Comparison of ENCODE assay signal across 10 cellular contexts in the genomic region with DNA sequence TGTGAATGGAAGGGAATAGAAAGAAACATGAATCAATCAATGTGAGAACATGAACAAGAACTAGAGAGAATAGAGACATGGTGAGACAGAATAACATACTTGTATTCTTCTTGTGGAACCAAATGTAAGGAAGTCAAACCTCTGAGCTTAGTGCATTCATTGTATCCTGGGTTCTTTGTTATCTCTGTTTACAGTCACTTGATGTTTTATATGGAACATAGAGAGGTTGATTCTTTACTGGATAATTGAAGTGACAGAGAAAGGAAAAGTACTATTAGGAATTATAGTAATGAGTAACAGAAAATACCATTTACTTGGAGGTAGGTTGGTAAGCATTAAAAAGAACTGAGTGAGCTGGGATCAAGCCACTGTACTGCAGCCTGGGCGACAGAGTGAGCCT. TPM values are rescaled to one million over a fixed set of nuclear protein-coding genes. Genes with fewer than 3 reads are reported as not detected.
A peak's percentile ranks its signal among the peaks of the same experiment; 100 is the strongest.
DNase-seq lines count a peak whose midpoint lies in the region; ATAC-seq and TF ChIP-seq lines count a peak whose summit lies in the region.
"Had no signal": no experiment of that assay in that cellular context is flagged by ENCODE, and none has a peak within 500 bp of the region (broad histone marks: within the 10 kb centered on the region; RNA-seq: fewer than 3 reads in every experiment).

No MANE protein-coding gene starts in this region.

- H3K79me2 ChIP-seq in Karpas-422 (ENCODE audit: low read length): peaks cover 25% of the 10 kb centered on the region
- peaks cover 21% of the 10 kb centered on the region for H3K79me2 ChIP-seq in osteoblast (ENCODE audit: insufficient read depth, low read length)

- H3K4me3 ChIP-seq in Karpas-422 (ENCODE audit: low read length): no peak overlapping the region
- H3K4me3 ChIP-seq in osteoblast (ENCODE audit: insufficient read depth, low read length): no peak overlapping the region
- H3K4me3 ChIP-seq in uterus: no peak overlapping the region

- no peaks in the 10 kb centered on the region for H3K9me2 ChIP-seq in Karpas-422 (replicated peaks; ENCODE audit: insufficient read depth, low read length)

- CTCF ChIA-PET in activated CD8-positive, alpha-beta T cell treated with anti-CD3 and anti-CD28 coated beads, Interleukin-2, amount 10 ng/mL, durations not matched to agents 7 days and 5 days (lab: Charles Lee): interaction anchor here (1.2 to 6.4 kb wide), 25 partner anchors 9 to 199 kb away, joined by 5 to 123 read pairs (median 28); partner anchors contain the start of genes NINJ2 and RAD52

- no peaks in the 10 kb centered on the region for H3K27me3 ChIP-seq in Karpas-422 (ENCODE audit: low read length)
- H3K27me3 ChIP-seq in osteoblast (ENCODE audit: insufficient read depth, low read length): no peaks in the 10 kb centered on the region
- no peaks in the 10 kb centered on the region for H3K27me3 ChIP-seq in uterus

- H3K27ac Mint-ChIP-seq in activated CD8-positive, alpha-beta T cell treated with anti-CD3 and anti-CD28 coated beads, Interleukin-2, amount 10 ng/mL, durations not matched to agents 7 days and 5 days: peak overlapping the region; percentile 90

- H3K9me3 ChIP-seq in Karpas-422 (ENCODE audit: low read length) (no peaks in the 10 kb centered on the region), osteoblast (ENCODE audit: low read depth, low read length) (no peaks in the 10 kb centered on the region), uterus (no peaks in the 10 kb centered on the region)

- H3K36me3 ChIP-seq in Karpas-422 (ENCODE audit: insufficient read depth, low read length) (peaks cover 3% of the 10 kb centered on the region; the same call in 1 of the 2 replicates), osteoblast (ENCODE audit: insufficient read depth, low read length) (no peaks in the 10 kb centered on the region), uterus (no peaks in the 10 kb centered on the region)

- H4K20me1 ChIP-seq in Karpas-422 (ENCODE audit: insufficient read depth, low read depth, low read length) (peaks cover 18% of the 10 kb centered on the region), osteoblast (ENCODE audit: insufficient read depth, low read length) (peaks cover 18% of the 10 kb centered on the region)

- H3K4me3 Mint-ChIP-seq in activated CD8-positive, alpha-beta T cell treated with anti-CD3 and anti-CD28 coated beads, Interleukin-2, amount 10 ng/mL, durations not matched to agents 7 days and 5 days: no peak overlapping the region

- POLR2A ChIA-PET in activated CD8-positive, alpha-beta T cell treated with anti-CD3 and anti-CD28 coated beads, Interleukin-2, amount 10 ng/mL, durations not matched to agents 7 days and 5 days (lab: Charles Lee): interaction anchor here (1.0 to 5.6 kb wide), 11 partner anchors 11 to 174 kb away, joined by 5 to 57 read pairs (median 26); no protein-coding TSS in a partner anchor

- intact Hi-C loops in uterus (cut with DNase I; ENCODE audit: low total_unique reads): loop anchor here (5.0 to 10.0 kb wide), 3 partner anchors 65 to 178 kb away; no protein-coding TSS in a partner anchor

- H3K36me3 Mint-ChIP-seq in activated CD8-positive, alpha-beta T cell treated with anti-CD3 and anti-CD28 coated beads, Interleukin-2, amount 10 ng/mL, durations not matched to agents 7 days and 5 days (ENCODE audit: low read depth): peaks cover 16% of the 10 kb centered on the region

- 0 out of 2 replicates have a peak overlapping the region, but pooled peaks have one; percentile 35 for H2AFZ ChIP-seq in Karpas-422 (ENCODE audit: low read length)
- no peak overlapping the region for H2AFZ ChIP-seq in osteoblast (ENCODE audit: low read length)

- H3K4me2 ChIP-seq in Karpas-422 (ENCODE audit: low read depth, low read length, poor library complexity, severe bottlenecking) (peak overlapping the region; percentile 81), osteoblast (ENCODE audit: insufficient read depth, low read length) (peak overlapping the region; percentile 94)

- no peak overlapping the region for H3K9ac ChIP-seq in Karpas-422 (ENCODE audit: low read length)

- no peak for TF ChIP-seq POLR2A in uterus (IDR thresholded peaks at IDR 0.05)

- ATAC-seq in activated CD8-positive, alpha-beta T cell treated with anti-CD3 and anti-CD28 coated beads, Interleukin-2, amount 10 ng/mL, durations not matched to agents 7 days and 5 days: no peak
- ATAC-seq in HG02610 (IDR thresholded peaks at IDR 0.05; ENCODE audit: unreplicated experiment): no peak
- ATAC-seq: right cardiac atrium had no signal

- H3K27ac ChIP-seq in Karpas-422 (ENCODE audit: low read length) (no peak overlapping the region), osteoblast (ENCODE audit: low read depth, low read length) (no peak overlapping the region), uterus (peak overlapping the region in 1 of 2 donors; percentile 99)

- H3K9me3 Mint-ChIP-seq in activated CD8-positive, alpha-beta T cell treated with anti-CD3 and anti-CD28 coated beads, Interleukin-2, amount 10 ng/mL, durations not matched to agents 7 days and 5 days (ENCODE audit: insufficient read depth): no peaks in the 10 kb centered on the region

- TF ChIP-seq CTCF in osteoblast (IDR thresholded peaks at IDR 0.05; ENCODE audit: extremely low read depth, low read depth, low read length) (no peak), uterus (IDR thresholded peaks at IDR 0.05) (no peak)

- peaks cover 22% of the 10 kb centered on the region for H3K4me1 ChIP-seq in Karpas-422 (ENCODE audit: low read length)
- peaks cover 14% of the 10 kb centered on the region for H3K4me1 ChIP-seq in osteoblast (ENCODE audit: insufficient read depth, low read length)
- no peaks in the 10 kb centered on the region for H3K4me1 ChIP-seq in uterus

- peaks cover 20% of the 10 kb centered on the region for H3K4me1 Mint-ChIP-seq in activated CD8-positive, alpha-beta T cell treated with anti-CD3 and anti-CD28 coated beads, Interleukin-2, amount 10 ng/mL, durations not matched to agents 7 days and 5 days (ENCODE audit: low read depth)

- DNase-seq in NCI-H2107 treated with DMSO at 0.1 percent for 48 hours (lab: John Stamatoyannopoulos, UW; ENCODE audit: unreplicated experiment) (peak; percentile 56), NCI-H2107 (lab: John Stamatoyannopoulos, UW) (no peak), Karpas-422 (no peak), osteoblast (ENCODE audit: insufficient read length, low spot score, missing footprints) (no peak), uterus (no peak), kidney glomerular epithelial cell (lab: John Stamatoyannopoulos, UW) (no peak)
- no peak for DNase-seq in activated CD8-positive, alpha-beta T cell treated with anti-CD3 and anti-CD28 coated beads, Interleukin-2, amount 10 ng/mL, durations not matched to agents 7 days and 5 days
- DNase-seq: anterior cingulate cortex, right cardiac atrium had no signal

- no peaks in the 10 kb centered on the region for H3K27me3 Mint-ChIP-seq in activated CD8-positive, alpha-beta T cell treated with anti-CD3 and anti-CD28 coated beads, Interleukin-2, amount 10 ng/mL, durations not matched to agents 7 days and 5 days (ENCODE audit: low read depth)

RNA-seq across cellular contexts. Expression of gene WNK1, which starts 2.5 kb away (rescaled TPM):
- 134 and 183 TPM in 2 replicates for total RNA-seq in Karpas-422 (2014; rRNA removed; shearing (Covaris generic); ENCODE audit: low replicate concordance)
- 100 to 1,000 TPM; 203 to 204 TPM for total RNA-seq in activated CD8-positive, alpha-beta T cell treated with anti-CD3 and anti-CD28 coated beads, Interleukin-2, amount 10 ng/mL, durations not matched to agents 7 days and 5 days
- total RNA-seq in osteoblast (110 and 127 TPM in 2 replicates), uterus (100 to 1,000 TPM in 1 of 4 donors, 10 to 100 TPM in 3; 57.1 to 208 (median 81.0) TPM)
